In the genomic region with DNA sequence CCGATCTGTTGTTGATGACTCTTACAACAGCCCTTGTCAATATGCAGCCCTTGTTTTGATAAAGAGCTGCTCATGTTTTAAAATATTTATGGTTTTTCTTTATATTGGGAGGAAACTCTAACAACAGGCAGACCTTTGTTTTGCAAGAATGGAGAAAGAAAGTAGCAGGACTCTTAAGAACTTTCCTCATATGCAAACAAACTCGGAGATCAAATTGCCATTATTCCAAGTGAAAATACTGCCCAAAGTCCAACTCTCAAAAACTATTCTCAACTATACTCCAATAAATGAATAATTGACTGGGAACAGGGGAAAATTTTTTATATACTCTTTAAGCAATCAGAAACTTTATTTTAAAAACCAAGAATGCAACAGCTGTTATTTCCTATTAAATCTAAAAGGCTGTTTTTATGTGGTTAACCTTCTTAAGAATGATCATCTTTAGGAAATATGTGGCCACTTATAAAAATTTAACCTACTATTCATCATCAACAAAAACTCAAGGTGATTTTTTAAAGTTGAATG, we compare ENCODE assay signal across 28 cellular contexts.
DNase-seq lines count a peak whose midpoint lies in the region; ATAC-seq lines count a peak whose summit lies in the region.
"Had no signal": no experiment of that assay in that cellular context is flagged by ENCODE, and none has a peak within 500 bp of the region (broad histone marks: within the 10 kb centered on the region; RNA-seq: fewer than 3 reads in every experiment).

No MANE protein-coding gene starts in this region.

- peak overlapping the region; percentile 5 for H3K4me2 ChIP-seq in skeletal muscle satellite cell (ENCODE audit: low read length)

- peak overlapping the region; percentile 32 for H3K9ac ChIP-seq in skeletal muscle satellite cell (ENCODE audit: low read depth, low read length)

- peaks cover 71% of the 10 kb centered on the region for H3K4me1 ChIP-seq in skeletal muscle satellite cell (ENCODE audit: control insufficient read depth, insufficient read depth, low read length)

- no peak overlapping the region for H3K4me3 ChIP-seq in skeletal muscle satellite cell (ENCODE audit: low read length)
- H3K4me3 ChIP-seq: dorsolateral prefrontal cortex, vagina had no signal

- H3K9me3 ChIP-seq in skeletal muscle satellite cell (replicated peaks; ENCODE audit: low read length), result no peaks in the 10 kb centered on the region
- H3K9me3 ChIP-seq: vagina had no signal

- no peaks in the 10 kb centered on the region for H3K36me3 ChIP-seq in skeletal muscle satellite cell (ENCODE audit: insufficient read depth, low read length)
- H3K36me3 ChIP-seq: vagina, WERI-Rb-1 had no signal

- DNase-seq in EH (ENCODE audit: low read depth), result peak; percentile 35
- DNase-seq in HuH-7 (ENCODE audit: low spot score), result peak; percentile 10
- peak; percentile 67 for DNase-seq in fibroblast of peridontal ligament (ENCODE audit: extremely low read depth)
- no peak for DNase-seq in NCI-H345 treated with DMSO at 0.1 percent for 48 hours (lab: John Stamatoyannopoulos, UW; ENCODE audit: unreplicated experiment)
- DNase-seq in NCI-H2171 treated with DMSO at 0.1 percent for 48 hours (lab: John Stamatoyannopoulos, UW), result no peak
- DNase-seq: activated CD4-positive, alpha-beta T cell treated with anti-CD3 and anti-CD28 coated beads for 48 hours; activated naive CD4-positive, alpha-beta T cell treated with anti-CD3 and anti-CD28 coated beads, Interleukin-2, amount 50 U/mL, for 16 hours; activated T-cell treated with anti-CD3 and anti-CD28 coated beads for 4 hours; amniotic stem cell; DMS79; dorsolateral prefrontal cortex; hippocampal formation; immature natural killer cell; left cardiac atrium; mammary epithelial cell; NCI-H1417 treated with DMSO at 0.1 percent for 48 hours; NCI-H2029 treated with DMSO at 0.1 percent for 48 hours; NCI-H69; right cardiac atrium; Right ventricle myocardium superior; stimulated activated CD4-positive, alpha-beta T cell treated with anti-CD3 and anti-CD28 coated beads, Interleukin-2, amount 100 ng/mL, for 48 hours; stimulated activated naive CD8-positive, alpha-beta T cell treated with anti-CD3 and anti-CD28 coated beads, Interleukin-15, amount 100 ng/mL, for 72 hours; T1000; WERI-Rb-1 had no signal

- H3K27me3 ChIP-seq in skeletal muscle satellite cell (ENCODE audit: control insufficient read depth, insufficient read depth, low read length), result no peaks in the 10 kb centered on the region
- H3K27me3 ChIP-seq: vagina had no signal

- ATAC-seq in GM21381 (IDR thresholded peaks at IDR 0.05; ENCODE audit: unreplicated experiment), result no peak
- ATAC-seq: left cardiac atrium; Panc1; right cardiac atrium; stimulated activated naive CD8-positive, alpha-beta T cell treated with anti-CD3 and anti-CD28 coated beads, Interleukin-15, amount 100 ng/mL, for 72 hours had no signal

Comparison
In these comparisons a context has a peak if more than half of its experiments do, and no peak if none do; other contexts are left out.
1. DNase-seq: peak in EH (single experiment), HuH-7 (single experiment) and fibroblast of peridontal ligament (single experiment); none in NCI-H345 treated with DMSO at 0.1 percent for 48 hours (single experiment) and NCI-H2171 treated with DMSO at 0.1 percent for 48 hours (single experiment).